Comparison of ENCODE assay signal across 2 cellular contexts in the genomic region with DNA sequence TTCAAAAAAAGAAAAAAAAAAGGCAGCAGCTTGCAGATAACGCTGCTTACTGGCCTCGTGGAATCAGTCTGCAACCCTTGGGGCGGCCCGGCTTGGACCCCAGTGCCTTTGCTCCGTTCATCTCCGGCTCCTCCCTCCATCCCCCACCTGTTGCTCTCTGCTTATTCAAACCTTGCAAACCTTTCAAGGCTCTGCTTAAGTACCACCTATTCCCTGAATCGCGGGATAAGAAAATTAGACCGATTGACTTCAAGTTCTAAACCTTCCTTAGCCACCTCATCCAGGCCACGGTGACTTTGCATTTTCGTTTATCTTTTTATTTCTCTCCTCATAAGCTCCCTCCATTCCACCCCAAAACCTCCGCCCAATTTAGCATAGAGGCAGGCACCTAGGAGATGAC.
TF ChIP-seq lines count a peak whose summit lies in the region.

No MANE protein-coding gene starts in this region.

TF ChIP-seq in A549, 52 proteins besides CTCF, POLR2A, EP300 and RAD21 (continued from another document):
- TF ChIP-seq USF2 (IDR thresholded peaks at IDR 0.05): no peak
- no peak for TF ChIP-seq SMC3 (IDR thresholded peaks at IDR 0.05)
- no peak for TF ChIP-seq MYC (IDR thresholded peaks at IDR 0.05; ENCODE audit: borderline replicate concordance, low read length)
- no peak for TF ChIP-seq HOXB13 (CRISPR knock-in tag; IDR thresholded peaks at IDR 0.05; ENCODE audit: low read depth)
- TF ChIP-seq HOXA7 (CRISPR knock-in tag; IDR thresholded peaks at IDR 0.05): no peak
- no peak for TF ChIP-seq NPAS2 (CRISPR knock-in tag; IDR thresholded peaks at IDR 0.05; ENCODE audit: borderline replicate concordance)
- TF ChIP-seq SREBF2 (IDR thresholded peaks at IDR 0.05): no peak
- no peak for TF ChIP-seq PBX3 (IDR thresholded peaks at IDR 0.05)
- TF ChIP-seq FOXS1 (CRISPR knock-in tag; IDR thresholded peaks at IDR 0.05): no peak
- no peak for TF ChIP-seq HDAC2 (IDR thresholded peaks at IDR 0.05)
- TF ChIP-seq NFE2L2 (conservative IDR thresholded peaks at IDR 0.05; ENCODE audit: low read length): no peak
- TF ChIP-seq MAFK (IDR thresholded peaks at IDR 0.05; ENCODE audit: partially characterized antibody): no peak
- TF ChIP-seq ZNF302 (CRISPR knock-in tag; IDR thresholded peaks at IDR 0.05): no peak
- no peak for TF ChIP-seq JUNB (IDR thresholded peaks at IDR 0.05)

TF ChIP-seq in WTC11, 78 proteins besides CTCF, POLR2A, EP300 and RAD21 (continued from another document):
- no peak for TF ChIP-seq E2F5 (CRISPR knock-in tag; IDR thresholded peaks at IDR 0.05)
- no peak for TF ChIP-seq FOXK1 (CRISPR knock-in tag; IDR thresholded peaks at IDR 0.05)
- no peak for TF ChIP-seq NR2C2 (CRISPR knock-in tag; IDR thresholded peaks at IDR 0.05)
- TF ChIP-seq, protein P1, sequence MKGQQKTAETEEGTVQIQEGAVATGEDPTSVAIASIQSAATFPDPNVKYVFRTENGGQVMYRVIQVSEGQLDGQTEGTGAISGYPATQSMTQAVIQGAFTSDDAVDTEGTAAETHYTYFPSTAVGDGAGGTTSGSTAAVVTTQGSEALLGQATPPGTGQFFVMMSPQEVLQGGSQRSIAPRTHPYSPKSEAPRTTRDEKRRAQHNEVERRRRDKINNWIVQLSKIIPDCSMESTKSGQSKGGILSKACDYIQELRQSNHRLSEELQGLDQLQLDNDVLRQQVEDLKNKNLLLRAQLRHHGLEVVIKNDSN (CRISPR knock-in tag; IDR thresholded peaks at IDR 0.05): no peak
- no peak for TF ChIP-seq HMGA2 (CRISPR knock-in tag; IDR thresholded peaks at IDR 0.05)
- TF ChIP-seq, protein P2, sequence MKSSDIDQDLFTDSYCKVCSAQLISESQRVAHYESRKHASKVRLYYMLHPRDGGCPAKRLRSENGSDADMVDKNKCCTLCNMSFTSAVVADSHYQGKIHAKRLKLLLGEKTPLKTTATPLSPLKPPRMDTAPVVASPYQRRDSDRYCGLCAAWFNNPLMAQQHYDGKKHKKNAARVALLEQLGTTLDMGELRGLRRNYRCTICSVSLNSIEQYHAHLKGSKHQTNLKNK (CRISPR knock-in tag; IDR thresholded peaks at IDR 0.05): no peak
- TF ChIP-seq SOX15 (CRISPR knock-in tag; IDR thresholded peaks at IDR 0.05): no peak
- TF ChIP-seq ZNF232 (CRISPR knock-in tag; IDR thresholded peaks at IDR 0.05): no peak
- TF ChIP-seq ZNF219 (CRISPR knock-in tag; IDR thresholded peaks at IDR 0.05; ENCODE audit: borderline replicate concordance): no peak
- no peak for TF ChIP-seq RORB (CRISPR knock-in tag; IDR thresholded peaks at IDR 0.05)
- TF ChIP-seq, protein P3, sequence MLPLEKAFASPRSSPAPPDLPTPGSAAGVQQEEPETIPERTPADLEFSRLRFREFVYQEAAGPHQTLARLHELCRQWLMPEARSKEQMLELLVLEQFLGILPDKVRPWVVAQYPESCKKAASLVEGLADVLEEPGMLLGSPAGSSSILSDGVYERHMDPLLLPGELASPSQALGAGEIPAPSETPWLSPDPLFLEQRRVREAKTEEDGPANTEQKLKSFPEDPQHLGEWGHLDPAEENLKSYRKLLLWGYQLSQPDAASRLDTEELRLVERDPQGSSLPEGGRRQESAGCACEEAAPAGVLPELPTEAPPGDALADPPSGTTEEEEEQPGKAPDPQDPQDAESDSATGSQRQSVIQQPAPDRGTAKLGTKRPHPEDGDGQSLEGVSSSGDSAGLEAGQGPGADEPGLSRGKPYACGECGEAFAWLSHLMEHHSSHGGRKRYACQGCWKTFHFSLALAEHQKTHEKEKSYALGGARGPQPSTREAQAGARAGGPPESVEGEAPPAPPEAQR (CRISPR knock-in tag; IDR thresholded peaks at IDR 0.05): no peak
- TF ChIP-seq TEAD4 (CRISPR knock-in tag; IDR thresholded peaks at IDR 0.05): no peak
- no peak for TF ChIP-seq ZNF121 (CRISPR knock-in tag; IDR thresholded peaks at IDR 0.05)
- TF ChIP-seq HMGXB4 (CRISPR knock-in tag; IDR thresholded peaks at IDR 0.05): no peak
- TF ChIP-seq, protein P4, sequence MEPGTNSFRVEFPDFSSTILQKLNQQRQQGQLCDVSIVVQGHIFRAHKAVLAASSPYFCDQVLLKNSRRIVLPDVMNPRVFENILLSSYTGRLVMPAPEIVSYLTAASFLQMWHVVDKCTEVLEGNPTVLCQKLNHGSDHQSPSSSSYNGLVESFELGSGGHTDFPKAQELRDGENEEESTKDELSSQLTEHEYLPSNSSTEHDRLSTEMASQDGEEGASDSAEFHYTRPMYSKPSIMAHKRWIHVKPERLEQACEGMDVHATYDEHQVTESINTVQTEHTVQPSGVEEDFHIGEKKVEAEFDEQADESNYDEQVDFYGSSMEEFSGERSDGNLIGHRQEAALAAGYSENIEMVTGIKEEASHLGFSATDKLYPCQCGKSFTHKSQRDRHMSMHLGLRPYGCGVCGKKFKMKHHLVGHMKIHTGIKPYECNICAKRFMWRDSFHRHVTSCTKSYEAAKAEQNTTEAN (CRISPR knock-in tag; IDR thresholded peaks at IDR 0.05): no peak
- no peak for TF ChIP-seq USF2 (CRISPR knock-in tag; IDR thresholded peaks at IDR 0.05)
TF ChIP-seq in WTC11: peak in this region for 0.
